ENCODE assay signal across 1 cellular context in the genomic region with DNA sequence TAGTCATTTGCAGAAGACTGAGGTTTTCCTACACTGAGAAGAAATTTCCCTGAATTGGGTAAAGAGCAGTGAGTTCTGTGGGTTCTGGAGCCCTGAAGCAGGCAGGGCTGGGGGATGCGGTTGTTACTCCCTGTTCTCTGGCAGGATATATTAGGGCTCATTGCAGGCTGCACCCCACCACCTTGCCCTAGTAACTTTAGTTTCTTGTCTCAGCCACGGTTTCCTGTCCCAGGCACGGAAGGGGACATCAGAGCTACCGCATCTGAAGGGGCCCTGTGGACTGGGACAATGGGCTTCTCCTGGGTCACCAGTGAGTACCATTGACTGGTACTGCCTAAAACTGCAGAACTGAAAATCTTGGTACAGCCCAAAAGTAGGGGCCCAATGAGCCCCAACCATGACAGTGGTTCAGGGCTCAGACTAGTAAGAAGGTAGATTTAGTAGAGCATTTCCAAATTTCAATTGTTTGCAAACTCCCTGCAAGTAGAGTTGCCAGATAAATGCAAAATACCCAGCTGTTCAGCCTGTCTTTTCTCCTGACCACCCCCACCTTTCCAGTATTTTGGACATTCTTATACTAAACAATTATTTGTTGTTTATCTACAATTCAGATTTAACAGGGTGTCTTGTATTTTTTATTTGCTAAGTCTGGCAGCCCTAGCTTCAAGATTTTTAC.
TF ChIP-seq lines count a peak whose summit lies in the region.

No MANE protein-coding gene starts in this region.

TF ChIP-seq in GM23338, 12 proteins besides CTCF, POLR2A, EP300 and RAD21 (continued from another document):
- TF ChIP-seq, protein P1, sequence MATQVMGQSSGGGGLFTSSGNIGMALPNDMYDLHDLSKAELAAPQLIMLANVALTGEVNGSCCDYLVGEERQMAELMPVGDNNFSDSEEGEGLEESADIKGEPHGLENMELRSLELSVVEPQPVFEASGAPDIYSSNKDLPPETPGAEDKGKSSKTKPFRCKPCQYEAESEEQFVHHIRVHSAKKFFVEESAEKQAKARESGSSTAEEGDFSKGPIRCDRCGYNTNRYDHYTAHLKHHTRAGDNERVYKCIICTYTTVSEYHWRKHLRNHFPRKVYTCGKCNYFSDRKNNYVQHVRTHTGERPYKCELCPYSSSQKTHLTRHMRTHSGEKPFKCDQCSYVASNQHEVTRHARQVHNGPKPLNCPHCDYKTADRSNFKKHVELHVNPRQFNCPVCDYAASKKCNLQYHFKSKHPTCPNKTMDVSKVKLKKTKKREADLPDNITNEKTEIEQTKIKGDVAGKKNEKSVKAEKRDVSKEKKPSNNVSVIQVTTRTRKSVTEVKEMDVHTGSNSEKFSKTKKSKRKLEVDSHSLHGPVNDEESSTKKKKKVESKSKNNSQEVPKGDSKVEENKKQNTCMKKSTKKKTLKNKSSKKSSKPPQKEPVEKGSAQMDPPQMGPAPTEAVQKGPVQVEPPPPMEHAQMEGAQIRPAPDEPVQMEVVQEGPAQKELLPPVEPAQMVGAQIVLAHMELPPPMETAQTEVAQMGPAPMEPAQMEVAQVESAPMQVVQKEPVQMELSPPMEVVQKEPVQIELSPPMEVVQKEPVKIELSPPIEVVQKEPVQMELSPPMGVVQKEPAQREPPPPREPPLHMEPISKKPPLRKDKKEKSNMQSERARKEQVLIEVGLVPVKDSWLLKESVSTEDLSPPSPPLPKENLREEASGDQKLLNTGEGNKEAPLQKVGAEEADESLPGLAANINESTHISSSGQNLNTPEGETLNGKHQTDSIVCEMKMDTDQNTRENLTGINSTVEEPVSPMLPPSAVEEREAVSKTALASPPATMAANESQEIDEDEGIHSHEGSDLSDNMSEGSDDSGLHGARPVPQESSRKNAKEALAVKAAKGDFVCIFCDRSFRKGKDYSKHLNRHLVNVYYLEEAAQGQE (IDR thresholded peaks at IDR 0.05; ENCODE audit: unreplicated experiment): no peak
- TF ChIP-seq JUNB (IDR thresholded peaks at IDR 0.05; ENCODE audit: unreplicated experiment): no peak
- TF ChIP-seq ZNF114 (CRISPR knock-in tag; IDR thresholded peaks at IDR 0.05): no peak
- TF ChIP-seq NANOG (IDR thresholded peaks at IDR 0.05; ENCODE audit: borderline replicate concordance): no peak
